Comparison of ENCODE assay signal across 8 cellular contexts in genomic region chr15:28885289-28885629, GRCh38. TPM values are rescaled to one million over a fixed set of nuclear protein-coding genes. Genes with fewer than 3 reads are reported as not detected.
A peak's percentile ranks its signal among the peaks of the same experiment; 100 is the strongest.
DNase-seq lines count a peak whose midpoint lies in the region; ATAC-seq, FAIRE-seq and TF ChIP-seq lines count a peak whose summit lies in the region.
"Had no signal": no experiment of that assay in that cellular context is flagged by ENCODE, and none has a peak within 500 bp of the region (broad histone marks: within the 10 kb centered on the region; RNA-seq: fewer than 3 reads in every experiment).

No MANE protein-coding gene starts in this region.

- H3K27ac ChIP-seq in VCaP = peak overlapping the region; percentile 82

- peaks cover 34% of the 10 kb centered on the region for H3K27me3 ChIP-seq in H7 (ENCODE audit: control insufficient read depth, insufficient read depth, low read length)

- no peak for FAIRE-seq in GM19239 (lab: Jason Lieb, UNC)
- FAIRE-seq: GM18507 had no signal

- H3K36me3 ChIP-seq in H7 (replicated peaks; ENCODE audit: control insufficient read depth, insufficient read depth, low read length) = no peaks in the 10 kb centered on the region

- DNase-seq in H7 (no peak), foreskin fibroblast (peak in 1 of 2 donors; percentile 41), skeletal muscle cell (ENCODE audit: low read depth) (no peak), NCI-H1092 treated with DMSO at 0.1 percent for 48 hours (lab: John Stamatoyannopoulos, UW) (no peak), GM19239 (ENCODE audit: insufficient read length, low spot score) (no peak)

- TF ChIP-seq CTCF in VCaP (conservative IDR thresholded peaks at IDR 0.05) (no peak), foreskin fibroblast (IDR thresholded peaks at IDR 0.05; ENCODE audit: low read depth, low read length) (no peak)

- H3K4me3 ChIP-seq in H7 (ENCODE audit: insufficient read depth, low read depth, low read length) = peak overlapping the region; percentile 56
- peak overlapping the region; percentile 46 to 52 for H3K4me3 ChIP-seq in foreskin fibroblast (ENCODE audit: low read depth in 1 of 2, low read length in 2 of 2)
- peak overlapping the region; percentile 72 for H3K4me3 ChIP-seq in skeletal muscle cell (ENCODE audit: low read depth, low read length)

- ATAC-seq in activated CD4-positive, CD25-positive, alpha-beta regulatory T cell treated with anti-CD3 and anti-CD28 coated beads, Interleukin-2, amount 50 U/mL, for 24 hours = no peak

RNA-seq across cellular contexts. Expression of gene APBA2, which starts 0.5 kb away (rescaled TPM):
- total RNA-seq in H7 (2014; rRNA removed; shearing (Covaris generic)) = 13.9 and 15.6 TPM in 2 replicates

RNA-seq across cellular contexts. Expression of gene GOLGA6L7, which starts 36.8 kb away (rescaled TPM):
- total RNA-seq in H7 (2014; rRNA removed; shearing (Covaris generic)) = not detected in 2 replicates
